In genomic region chr1:24199291-24199900, GRCh38 we compare ENCODE assay signal across 8 cellular contexts. TPM values are rescaled to one million over a fixed set of nuclear protein-coding genes. Genes with fewer than 3 reads are reported as not detected.
A peak's percentile ranks its signal among the peaks of the same experiment; 100 is the strongest.
DNase-seq lines count a peak whose midpoint lies in the region; ATAC-seq, FAIRE-seq and TF ChIP-seq lines count a peak whose summit lies in the region.

No MANE protein-coding gene starts in this region.

- intact Hi-C loops in breast epithelium (cut with DNase I; ENCODE audit: low total_unique reads): no loop called here
- intact Hi-C loops in kidney (cut with DNase I): loop anchor here (5.0 kb wide), 1 partner anchor 438 kb away; no protein-coding TSS in a partner anchor

- no peak for TF ChIP-seq POLR2A in breast epithelium (IDR thresholded peaks at IDR 0.05)

- H3K36me3 ChIP-seq in breast epithelium: no peaks in the 10 kb centered on the region
- H3K36me3 ChIP-seq in kidney (ENCODE audit: control insufficient read depth in 1 of 2, insufficient read depth in 2 of 2, low read length in 2 of 2): no peaks in the 10 kb centered on the region

- no peak for FAIRE-seq in kidney (lab: Jason Lieb, UNC)

- H3K4me1 ChIP-seq in breast epithelium: peaks cover 13 to 14% of the 10 kb centered on the region in 2 donors
- peaks cover 0 to 2% of the 10 kb centered on the region in 2 donors for H3K4me1 ChIP-seq in kidney (ENCODE audit: control insufficient read depth in 1 of 2, insufficient read depth in 1 of 2, low read depth in 1 of 2, low read length in 2 of 2)

- H3K9me3 ChIP-seq in breast epithelium: no peaks in the 10 kb centered on the region
- H3K9me3 ChIP-seq in kidney (ENCODE audit: control insufficient read depth in 1 of 2, low read length in 2 of 2): no peaks in the 10 kb centered on the region

- TF ChIP-seq CTCF in WI38 (IDR thresholded peaks at IDR 0.05; ENCODE audit: low read depth, low read length): peak; percentile 80
- peak; percentile 84 to 92 (median 91) for TF ChIP-seq CTCF in breast epithelium (IDR thresholded peaks at IDR 0.05)
- TF ChIP-seq CTCF in kidney (IDR thresholded peaks at IDR 0.05; ENCODE audit: borderline replicate concordance, extremely low read depth, insufficient read depth): peak; percentile 95

- no peak for ATAC-seq in GM21576 (IDR thresholded peaks at IDR 0.05; ENCODE audit: unreplicated experiment)

- H3K4me3 ChIP-seq in WI38 (ENCODE audit: low read depth, low read length): no peak overlapping the region
- peak overlapping the region in 1 of 3 donors; percentile 10 for H3K4me3 ChIP-seq in breast epithelium
- H3K4me3 ChIP-seq in kidney (ENCODE audit: low read length in 2 of 2): no peak overlapping the region

- no peaks in the 10 kb centered on the region for H3K27me3 ChIP-seq in breast epithelium

- DNase-seq in NCI-H2081 (lab: John Stamatoyannopoulos, UW) (peak; percentile 60 to 72), NCI-H2081 treated with DMSO at 0.1 percent for 48 hours (lab: John Stamatoyannopoulos, UW) (no peak), NCI-H1930 (lab: John Stamatoyannopoulos, UW) (peak; percentile 23 to 49), breast epithelium (ENCODE audit: low spot score in 2 of 2) (peak in 1 of 2 donors; percentile 40), kidney (peak; percentile 58)
- peak; percentile 78 to 83 for DNase-seq in stimulated activated CD4-positive, alpha-beta T cell treated with anti-CD3 and anti-CD28 coated beads, Interleukin-2, amount 100 ng/mL, for 24 hours

- H3K9ac ChIP-seq in kidney (ENCODE audit: low read length in 2 of 2): no peak overlapping the region

- H3K27ac ChIP-seq in breast epithelium (no peak overlapping the region), kidney (ENCODE audit: low read depth in 2 of 2, low read length in 2 of 2) (no peak overlapping the region)

RNA-seq across cellular contexts. Expression of gene IFNLR1, which starts 12.3 kb away (rescaled TPM):
- 10 to 100 TPM in 1 of 3 donors, 1 to 10 TPM in 1, under 1 TPM in 1; under 0.01 to 10.7 (median 3.9) TPM for total RNA-seq in breast epithelium
- total RNA-seq in kidney: 4.8 TPM
- 1.6 TPM for polyA plus RNA-seq in kidney (ENCODE audit: insufficient read depth, low read depth, low replicate concordance)

RNA-seq across cellular contexts. Expression of gene IL22RA1, which starts 56.5 kb away (rescaled TPM):
- total RNA-seq in breast epithelium (under 1 TPM in 2 of 3 donors, not detected in 1; 0.73 to 0.98 TPM), kidney (1.4 TPM)
- 1.4 TPM for polyA plus RNA-seq in kidney (ENCODE audit: insufficient read depth, low read depth, low replicate concordance)
